7 cellular contexts compared by ENCODE assay signal in genomic region chr7:102903576-102903975, GRCh38. TPM values are rescaled to one million over a fixed set of nuclear protein-coding genes. Genes with fewer than 3 reads are reported as not detected.
"Had no signal": no experiment of that assay in that cellular context is flagged by ENCODE, and none has a peak within 500 bp of the region (broad histone marks: within the 10 kb centered on the region; RNA-seq: fewer than 3 reads in every experiment).

No MANE protein-coding gene starts in this region.

RNA-seq across cellular contexts. Expression of gene LRRC17, which starts 9.2 kb away (rescaled TPM):
- total RNA-seq: activated naive CD4-positive, alpha-beta T cell treated with anti-CD3 and anti-CD28 coated beads for 36 hours; activated naive CD4-positive, alpha-beta T cell treated with anti-CD3 and anti-CD28 coated beads, Interleukin-2, amount 50 U/mL, for 72 hours; activated naive CD8-positive, alpha-beta T cell treated with anti-CD3 and anti-CD28 coated beads for 36 hours; activated naive CD8-positive, alpha-beta T cell treated with anti-CD3 and anti-CD28 coated beads, Interleukin-2, amount 10 ng/mL, durations not matched to agents 7 days and 5 days; activated T-helper 1 cell treated with anti-CD3 and anti-CD28 coated beads, Interleukin-12 subunit alpha, Interleukin-12 subunit beta, Interleukin-2, Interleukin-4 antibody, amounts not matched to agents 30 ng/mL and 10 ng/mL and 1 ng/mL, durations not matched to agents 14 hours and 24 hours and 36 hours; activated T-helper 17 cell treated with anti-CD3 and anti-CD28 coated beads, Interleukin-2, amount 50 U/mL, for 72 hours; activated T-helper 2 cell treated with anti-CD3 and anti-CD28 coated beads, Interferon-gamma antibody, Interleukin-2, Interleukin-4, amounts not matched to agents 10 μg/mL and 5 μg/mL and 100 μg/mL, durations not matched to agents 14 hours and 24 hours and 36 hours had no signal
